ENCODE assay signal across 38 cellular contexts in genomic region chr2:113014067-113014466, GRCh38. TPM values are rescaled to one million over a fixed set of nuclear protein-coding genes. Genes with fewer than 3 reads are reported as not detected.
"Had no signal": no experiment of that assay in that cellular context is flagged by ENCODE, and none has a peak within 500 bp of the region (broad histone marks: within the 10 kb centered on the region; RNA-seq: fewer than 3 reads in every experiment).

No MANE protein-coding gene starts in this region.

- H3K4me3 ChIP-seq: MG63 had no signal

- H3K36me3 ChIP-seq: MG63 had no signal

- H3K9me3 ChIP-seq: MG63 had no signal

- DNase-seq: Karpas-422, Kasumi-1, MG63, MM.1S, MV-4-11, NCI-H1048, NCI-H1092, NCI-H1092 treated with DMSO at 0.1 percent for 48 hours, NCI-H1105, NCI-H1105 treated with DMSO at 0.1 percent for 48 hours, NCI-H1417, NCI-H1417 treated with DMSO at 0.1 percent for 48 hours, NCI-H1436, NCI-H1436 treated with DMSO at 0.1 percent for 48 hours, NCI-H146, NCI-H1694, NCI-H1694 treated with DMSO at 0.1 percent for 48 hours, NCI-H187, NCI-H187 treated with DMSO at 0.1 percent for 48 hours, NCI-H1930, NCI-H2029, NCI-H2029 treated with DMSO at 0.1 percent for 48 hours, NCI-H2081, NCI-H2081 treated with DMSO at 0.1 percent for 48 hours, NCI-H2107, NCI-H2171, NCI-H2171 treated with DMSO at 0.1 percent for 48 hours, NCI-H2227 treated with DMSO at 0.1 percent for 48 hours, NCI-H226, NCI-H345, NCI-H446, NCI-H446 treated with DMSO at 0.1 percent for 48 hours, NCI-H510A, NCI-H510A treated with DMSO at 0.1 percent for 48 hours had no signal

RNA-seq across cellular contexts. Expression of gene IL36A, which starts 8.8 kb away (rescaled TPM):
- total RNA-seq: LHCN-M2, M059J, MCF 10A, NCI-H460 had no signal

RNA-seq across cellular contexts. Expression of gene IL36G, which starts 36.3 kb away (rescaled TPM):
- total RNA-seq: LHCN-M2, M059J, MCF 10A, NCI-H460 had no signal

RNA-seq across cellular contexts. Expression of gene IL36B, which starts 38.6 kb away (rescaled TPM):
- total RNA-seq: LHCN-M2, M059J, MCF 10A, NCI-H460 had no signal

RNA-seq across cellular contexts. Expression of gene IL36RN, which starts 44.9 kb away (rescaled TPM):
- total RNA-seq: LHCN-M2, M059J, MCF 10A, NCI-H460 had no signal

RNA-seq across cellular contexts. Expression of gene IL1F10, which starts 53.7 kb away (rescaled TPM):
- total RNA-seq: LHCN-M2, M059J, MCF 10A, NCI-H460 had no signal
